ENCODE assay signal across 30 cellular contexts in genomic region chr11:47164321-47164720, GRCh38. TPM values are rescaled to one million over a fixed set of nuclear protein-coding genes. Genes with fewer than 3 reads are reported as not detected.
"Had no signal": no experiment of that assay in that cellular context is flagged by ENCODE, and none has a peak within 500 bp of the region (broad histone marks: within the 10 kb centered on the region; RNA-seq: fewer than 3 reads in every experiment).

No MANE protein-coding gene starts in this region.

- H3K36me3 Mint-ChIP-seq: activated naive CD8-positive, alpha-beta T cell; natural killer cell had no signal

- H3K4me3 ChIP-seq: body of pancreas, cardiac muscle cell, coronary artery, esophagus muscularis mucosa, lower lobe of right lung, pancreas, prostate gland, smooth muscle cell, suprapubic skin, tibial artery, upper lobe of right lung had no signal

- H3K27ac ChIP-seq: body of pancreas, cardiac muscle cell, coronary artery, esophagus muscularis mucosa, lower lobe of right lung, pancreas, prostate gland, suprapubic skin, tibial artery, upper lobe of right lung had no signal

- H3K27me3 Mint-ChIP-seq: activated CD4-positive, alpha-beta memory T cell treated with anti-CD3 and anti-CD28 coated beads, Interleukin-2, amount 10 ng/mL, durations not matched to agents 7 days and 5 days; activated CD4-positive, alpha-beta T cell treated with anti-CD3 and anti-CD28 coated beads, Interleukin-2, amount 10 ng/mL, durations not matched to agents 24 days and 14 days; activated naive CD8-positive, alpha-beta T cell had no signal

- H3K4me1 ChIP-seq: body of pancreas, lower lobe of right lung, pancreas, prostate gland, upper lobe of right lung had no signal

- H3K4me1 Mint-ChIP-seq: activated CD4-positive, alpha-beta memory T cell treated with anti-CD3 and anti-CD28 coated beads, Interleukin-2, amount 10 ng/mL, durations not matched to agents 7 days and 5 days; activated CD4-positive, alpha-beta T cell treated with anti-CD3 and anti-CD28 coated beads, Interleukin-2, amount 10 ng/mL, durations not matched to agents 24 days and 14 days; natural killer cell had no signal

- H3K4me3 Mint-ChIP-seq: activated CD4-positive, alpha-beta memory T cell treated with anti-CD3 and anti-CD28 coated beads, Interleukin-2, amount 10 ng/mL, durations not matched to agents 7 days and 5 days; activated CD4-positive, alpha-beta T cell treated with anti-CD3 and anti-CD28 coated beads, Interleukin-2, amount 10 ng/mL, durations not matched to agents 24 days and 14 days; activated naive CD8-positive, alpha-beta T cell; natural killer cell had no signal

- H3K27me3 ChIP-seq: body of pancreas, cardiac muscle cell, esophagus muscularis mucosa, pancreas, suprapubic skin, tibial artery, upper lobe of right lung had no signal

- H3K9me3 ChIP-seq: body of pancreas, esophagus muscularis mucosa, lower lobe of right lung, pancreas, prostate gland, suprapubic skin, tibial artery, upper lobe of right lung had no signal

- ATAC-seq: body of pancreas, left lobe of liver, lower lobe of right lung, natural killer cell, pancreas, upper lobe of right lung had no signal

- H3K9me3 Mint-ChIP-seq: activated CD4-positive, alpha-beta memory T cell treated with anti-CD3 and anti-CD28 coated beads, Interleukin-2, amount 10 ng/mL, durations not matched to agents 7 days and 5 days; activated CD4-positive, alpha-beta T cell treated with anti-CD3 and anti-CD28 coated beads, Interleukin-2, amount 10 ng/mL, durations not matched to agents 24 days and 14 days; natural killer cell had no signal

- H3K27ac Mint-ChIP-seq: activated CD4-positive, alpha-beta memory T cell treated with anti-CD3 and anti-CD28 coated beads, Interleukin-2, amount 10 ng/mL, durations not matched to agents 7 days and 5 days; activated CD4-positive, alpha-beta T cell treated with anti-CD3 and anti-CD28 coated beads, Interleukin-2, amount 10 ng/mL, durations not matched to agents 24 days and 14 days; activated naive CD8-positive, alpha-beta T cell; natural killer cell had no signal

- DNase-seq: activated CD4-positive, alpha-beta memory T cell treated with anti-CD3 and anti-CD28 coated beads, Interleukin-2, amount 10 ng/mL, durations not matched to agents 7 days and 5 days; activated CD4-positive, alpha-beta T cell treated with anti-CD3 and anti-CD28 coated beads, Interleukin-2, amount 10 ng/mL, durations not matched to agents 24 days and 14 days; activated CD4-positive, CD25-positive, alpha-beta regulatory T cell treated with anti-CD3 and anti-CD28 coated beads, Interleukin-2, amount 50 U/mL, for 72 hours; activated effector memory CD4-positive, alpha-beta T cell treated with Interleukin-2 at 50 U/mL for 16 hours; activated naive CD4-positive, alpha-beta T cell treated with Interleukin-2 at 50 U/mL for 16 hours; aorta; body of pancreas; foreskin melanocyte; kidney glomerular epithelial cell; lower lobe of right lung; mesendoderm; natural killer cell; pancreas; retina; stimulated activated CD4-positive, alpha-beta T cell treated with anti-CD3 and anti-CD28 coated beads, Interleukin-1b, Interleukin-23, amount 100 ng/mL, for 48 hours; stimulated activated CD4-positive, alpha-beta T cell treated with anti-CD3 and anti-CD28 coated beads, Interleukin-4, amount 100 ng/mL, for 4 hours; stimulated activated CD8-positive, alpha-beta memory T cell treated with anti-CD3 and anti-CD28 coated beads, Interleukin-4, amount 100 ng/mL, for 48 hours; stimulated activated naive CD4-positive, alpha-beta T cell; T-helper 2 cell; tibial artery; upper lobe of right lung had no signal

RNA-seq across cellular contexts. Expression of gene PACSIN3, which starts 21.9 kb away (rescaled TPM):
- total RNA-seq: mononuclear cell had no signal
